20 cellular contexts compared by ENCODE assay signal in genomic region chr13:110702089-110702488, GRCh38. TPM values are rescaled to one million over a fixed set of nuclear protein-coding genes. Genes with fewer than 3 reads are reported as not detected.
DNase-seq lines count a peak whose midpoint lies in the region; ATAC-seq and TF ChIP-seq lines count a peak whose summit lies in the region.
"Had no signal": no experiment of that assay in that cellular context is flagged by ENCODE, and none has a peak within 500 bp of the region (broad histone marks: within the 10 kb centered on the region; RNA-seq: fewer than 3 reads in every experiment).

No MANE protein-coding gene starts in this region.

- peak overlapping the region; percentile 69 for H3K4me3 Mint-ChIP-seq in activated naive CD8-positive, alpha-beta T cell
- H3K4me3 Mint-ChIP-seq in activated naive CD8-positive, alpha-beta T cell treated with anti-CD3 and anti-CD28 coated beads for 36 hours = no peak overlapping the region
- H3K4me3 Mint-ChIP-seq in activated T-helper 17 cell treated with anti-CD3 and anti-CD28 coated beads, Interleukin-2, amount 50 U/mL, for 72 hours = no peak overlapping the region
- H3K4me3 Mint-ChIP-seq in nephron progenitor cell = peak overlapping the region; percentile 60
- H3K4me3 Mint-ChIP-seq: activated CD8-positive, alpha-beta T cell treated with anti-CD3 and anti-CD28 coated beads for 36 hours; activated naive CD8-positive, alpha-beta T cell treated with anti-CD3 and anti-CD28 coated beads, Interleukin-2, amount 10 ng/mL, durations not matched to agents 7 days and 5 days had no signal

- H3K36me3 Mint-ChIP-seq in activated naive CD8-positive, alpha-beta T cell = peaks cover 6% of the 10 kb centered on the region
- peaks cover 28% of the 10 kb centered on the region for H3K36me3 Mint-ChIP-seq in activated naive CD8-positive, alpha-beta T cell treated with anti-CD3 and anti-CD28 coated beads for 36 hours
- peaks cover 68% of the 10 kb centered on the region for H3K36me3 Mint-ChIP-seq in activated T-helper 17 cell treated with anti-CD3 and anti-CD28 coated beads, Interleukin-2, amount 50 U/mL, for 72 hours (ENCODE audit: low read depth)
- peaks cover 47% of the 10 kb centered on the region for H3K36me3 Mint-ChIP-seq in nephron progenitor cell (ENCODE audit: low read depth)

- H3K27me3 Mint-ChIP-seq in activated naive CD8-positive, alpha-beta T cell = no peaks in the 10 kb centered on the region
- H3K27me3 Mint-ChIP-seq in activated naive CD8-positive, alpha-beta T cell treated with anti-CD3 and anti-CD28 coated beads for 36 hours = no peaks in the 10 kb centered on the region
- no peaks in the 10 kb centered on the region for H3K27me3 Mint-ChIP-seq in activated T-helper 17 cell treated with anti-CD3 and anti-CD28 coated beads, Interleukin-2, amount 50 U/mL, for 72 hours
- H3K27me3 Mint-ChIP-seq in nephron progenitor cell (ENCODE audit: low read depth, poor library complexity) = no peaks in the 10 kb centered on the region
- H3K27me3 Mint-ChIP-seq: activated CD8-positive, alpha-beta T cell treated with anti-CD3 and anti-CD28 coated beads for 36 hours; activated naive CD8-positive, alpha-beta T cell treated with anti-CD3 and anti-CD28 coated beads, Interleukin-2, amount 10 ng/mL, durations not matched to agents 7 days and 5 days had no signal

- ATAC-seq in activated T-helper 17 cell treated with anti-CD3 and anti-CD28 coated beads, Interleukin-2, amount 50 U/mL, for 72 hours (replicated peaks) = no peak
- no peak for ATAC-seq in GM19023 (IDR thresholded peaks at IDR 0.05; ENCODE audit: unreplicated experiment)
- no peak for ATAC-seq in GM21723 (IDR thresholded peaks at IDR 0.05; ENCODE audit: unreplicated experiment)
- ATAC-seq: activated CD8-positive, alpha-beta T cell treated with anti-CD3 and anti-CD28 coated beads for 36 hours; body of pancreas; heart left ventricle had no signal

- H3K9me3 Mint-ChIP-seq in activated naive CD8-positive, alpha-beta T cell (ENCODE audit: low read depth) = no peaks in the 10 kb centered on the region
- no peaks in the 10 kb centered on the region for H3K9me3 Mint-ChIP-seq in activated naive CD8-positive, alpha-beta T cell treated with anti-CD3 and anti-CD28 coated beads for 36 hours
- no peaks in the 10 kb centered on the region for H3K9me3 Mint-ChIP-seq in activated T-helper 17 cell treated with anti-CD3 and anti-CD28 coated beads, Interleukin-2, amount 50 U/mL, for 72 hours
- H3K9me3 Mint-ChIP-seq in nephron progenitor cell = no peaks in the 10 kb centered on the region
- H3K9me3 Mint-ChIP-seq: activated CD8-positive, alpha-beta T cell treated with anti-CD3 and anti-CD28 coated beads for 36 hours; activated naive CD8-positive, alpha-beta T cell treated with anti-CD3 and anti-CD28 coated beads, Interleukin-2, amount 10 ng/mL, durations not matched to agents 7 days and 5 days had no signal

- TF ChIP-seq CTCF in nephron progenitor cell (IDR thresholded peaks at IDR 0.05) = no peak

- H3K27ac Mint-ChIP-seq in activated naive CD8-positive, alpha-beta T cell = peak overlapping the region; percentile 25
- no peak overlapping the region for H3K27ac Mint-ChIP-seq in activated naive CD8-positive, alpha-beta T cell treated with anti-CD3 and anti-CD28 coated beads for 36 hours
- H3K27ac Mint-ChIP-seq in activated T-helper 17 cell treated with anti-CD3 and anti-CD28 coated beads, Interleukin-2, amount 50 U/mL, for 72 hours = peak overlapping the region; percentile 53
- peak overlapping the region; percentile 85 for H3K27ac Mint-ChIP-seq in nephron progenitor cell
- H3K27ac Mint-ChIP-seq: activated naive CD8-positive, alpha-beta T cell treated with anti-CD3 and anti-CD28 coated beads, Interleukin-2, amount 10 ng/mL, durations not matched to agents 7 days and 5 days had no signal

- H3K4me1 Mint-ChIP-seq in activated naive CD8-positive, alpha-beta T cell (ENCODE audit: low read depth) = peaks cover 59% of the 10 kb centered on the region
- H3K4me1 Mint-ChIP-seq in activated naive CD8-positive, alpha-beta T cell treated with anti-CD3 and anti-CD28 coated beads for 36 hours = peaks cover 36% of the 10 kb centered on the region
- H3K4me1 Mint-ChIP-seq in activated T-helper 17 cell treated with anti-CD3 and anti-CD28 coated beads, Interleukin-2, amount 50 U/mL, for 72 hours = peaks cover 21% of the 10 kb centered on the region
- peaks cover 63% of the 10 kb centered on the region for H3K4me1 Mint-ChIP-seq in nephron progenitor cell

- no peak for DNase-seq in activated naive CD8-positive, alpha-beta T cell treated with anti-CD3 and anti-CD28 coated beads for 36 hours
- DNase-seq in nephron progenitor cell (no peak), NCI-H1105 (lab: John Stamatoyannopoulos, UW) (no peak)
- no peak for DNase-seq in activated CD4-positive, alpha-beta T cell treated with anti-CD3 and anti-CD28 coated beads, Interleukin-2, amount 50 U/mL, for 1 hour
- DNase-seq: ACHN; activated CD4-positive, CD25-positive, alpha-beta regulatory T cell; activated CD8-positive, alpha-beta T cell treated with anti-CD3 and anti-CD28 coated beads for 36 hours; activated naive CD8-positive, alpha-beta T cell treated with anti-CD3 and anti-CD28 coated beads, Interleukin-2, amount 10 ng/mL, durations not matched to agents 7 days and 5 days; body of pancreas; heart left ventricle; NCI-H1092; NCI-H2081 treated with DMSO at 0.1 percent for 48 hours; NCI-H510A; Peyer's patch; stimulated activated CD8-positive, alpha-beta memory T cell treated with anti-CD3 and anti-CD28 coated beads, Interleukin-4, amount 100 ng/mL, for 48 hours; uterus had no signal

RNA-seq across cellular contexts. Expression of gene CARS2, which starts 3.8 kb away (rescaled TPM):
- 10 to 100 TPM; 81.1 to 84.8 TPM for total RNA-seq in activated naive CD8-positive, alpha-beta T cell treated with anti-CD3 and anti-CD28 coated beads for 36 hours
- total RNA-seq in activated T-helper 17 cell treated with anti-CD3 and anti-CD28 coated beads, Interleukin-2, amount 50 U/mL, for 72 hours = 10 to 100 TPM; 44.2 to 93.4 TPM

RNA-seq across cellular contexts. Expression of gene ING1, which starts 11.4 kb away (rescaled TPM):
- total RNA-seq in activated naive CD8-positive, alpha-beta T cell treated with anti-CD3 and anti-CD28 coated beads for 36 hours = 10 to 100 TPM; 16.7 to 18.4 TPM
- total RNA-seq in activated T-helper 17 cell treated with anti-CD3 and anti-CD28 coated beads, Interleukin-2, amount 50 U/mL, for 72 hours = 10 to 100 TPM; 13.3 to 24.0 TPM

Comparison
In these comparisons a context has a peak if more than half of its experiments do, and no peak if none do; other contexts are left out.
1. H3K4me3 Mint-ChIP-seq: peak in activated naive CD8-positive, alpha-beta T cell (single experiment) and nephron progenitor cell (single experiment); none in activated naive CD8-positive, alpha-beta T cell treated with anti-CD3 and anti-CD28 coated beads for 36 hours (single experiment) and activated T-helper 17 cell treated with anti-CD3 and anti-CD28 coated beads, Interleukin-2, amount 50 U/mL, for 72 hours (single experiment).